21 cellular contexts compared by ENCODE assay signal in genomic region chr7:128715079-128715478, GRCh38. TPM values are rescaled to one million over a fixed set of nuclear protein-coding genes. Genes with fewer than 3 reads are reported as not detected.
DNase-seq lines count a peak whose midpoint lies in the region; ATAC-seq, FAIRE-seq and TF ChIP-seq lines count a peak whose summit lies in the region.
"Had no signal": no experiment of that assay in that cellular context is flagged by ENCODE, and none has a peak within 500 bp of the region (broad histone marks: within the 10 kb centered on the region; RNA-seq: fewer than 3 reads in every experiment).

No MANE protein-coding gene starts in this region.

- POLR2A ChIA-PET in HepG2 (lab: Yijun Ruan, JAX) = no interaction called here
- POLR2A ChIA-PET in K562 (lab: Yijun Ruan, JAX) = interaction anchor here (1.0 to 2.6 kb wide), 4 partner anchors 15 to 165 kb away, joined by 3 to 9 read pairs (median 4); partner anchors contain the start of gene CALU
- POLR2A ChIA-PET in CD8-positive, alpha-beta memory T cell (lab: Charles Lee) = no interaction called here

- peaks cover 12 to 36% of the 10 kb centered on the region in 2 donors for H3K27me3 Mint-ChIP-seq in CD8-positive, alpha-beta memory T cell

- TF ChIP-seq EP300 in HepG2 (IDR thresholded peaks at IDR 0.05; ENCODE audit: low read depth in 2 of 2, low read length in 2 of 2) (no peak), HepG2 (CRISPR knock-in tag; IDR thresholded peaks at IDR 0.05; ENCODE audit: borderline replicate concordance) (no peak), K562 (IDR thresholded peaks at IDR 0.05; ENCODE audit: low read length) (no peak)

- in situ Hi-C loops in HepG2 (cut with HindIII; ENCODE audit: extremely low pct_ligation_motif_present, low pct_unique_long_range_greater_than_20kb) (no loop called here), K562 (cut with MboI) (no loop called here)

- H3K4me3 Mint-ChIP-seq in CD8-positive, alpha-beta memory T cell = no peak overlapping the region
- H3K4me3 Mint-ChIP-seq: B cell; CD4-positive, alpha-beta memory T cell; H9 had no signal

- H3K9me1 ChIP-seq in K562 (ENCODE audit: control insufficient read depth, insufficient read depth, low read length) = no peaks in the 10 kb centered on the region

- ATAC-seq in right lobe of liver = peak; percentile 45 to 75 (median 62)
- no peak for ATAC-seq in HepG2
- ATAC-seq in K562 = no peak; the same call in 2 of the 3 replicates
- peak; percentile 48 for ATAC-seq in left lobe of liver
- ATAC-seq in HG02763 (IDR thresholded peaks at IDR 0.05; ENCODE audit: unreplicated experiment) = no peak

- H4K20me1 ChIP-seq in HepG2 (ENCODE audit: insufficient read depth, low read length) (no peaks in the 10 kb centered on the region), K562 (replicated peaks; ENCODE audit: control insufficient read depth, insufficient read depth, low read length) (no peaks in the 10 kb centered on the region)

- TF ChIP-seq POLR2A in right lobe of liver (IDR thresholded peaks at IDR 0.05) = no peak
- no peak for TF ChIP-seq POLR2A in HepG2 (IDR thresholded peaks at IDR 0.05; ENCODE audit: insufficient read depth in 1 of 2, low read depth in 2 of 2, low read length in 2 of 2)
- no peak for TF ChIP-seq POLR2A in K562 (conservative IDR thresholded peaks at IDR 0.05)

- H3K4me1 ChIP-seq in right lobe of liver = no peaks in the 10 kb centered on the region
- H3K4me1 ChIP-seq in HepG2 (ENCODE audit: insufficient read depth, low read length) = no peaks in the 10 kb centered on the region
- H3K4me1 ChIP-seq in K562 (replicated peaks in 1 of 2; ENCODE audit: control insufficient read depth in 2 of 2, insufficient read depth in 2 of 2, low read length in 2 of 2) = no peaks in the 10 kb centered on the region; a peak in 1 of 5 replicates
- no peaks in the 10 kb centered on the region for H3K4me1 ChIP-seq in CD8-positive, alpha-beta memory T cell (ENCODE audit: insufficient read depth, low read length)
- no peaks in the 10 kb centered on the region for H3K4me1 ChIP-seq in small intestine (ENCODE audit: control insufficient read depth in 2 of 2, insufficient read depth in 1 of 2, low read depth in 1 of 2, low read length in 1 of 2)

- H3K4me3 ChIP-seq in right lobe of liver (no peak overlapping the region), HepG2 (replicated peaks in 1 of 3; ENCODE audit: insufficient read depth in 1 of 3, low read depth in 2 of 3, low read length in 3 of 3) (no peak overlapping the region), K562 (no peak overlapping the region), small intestine (ENCODE audit: low read depth in 1 of 2, low read length in 2 of 2) (no peak overlapping the region)
- H3K4me3 ChIP-seq in CD8-positive, alpha-beta memory T cell (ENCODE audit: low read length) = no peak overlapping the region

- H2AFZ ChIP-seq in HepG2 (ENCODE audit: low read length) (no peak overlapping the region), K562 (ENCODE audit: low read depth, low read length) (peak overlapping the region; percentile 54)

- no peaks in the 10 kb centered on the region for H3K4me1 Mint-ChIP-seq in CD8-positive, alpha-beta memory T cell
- H3K4me1 Mint-ChIP-seq: B cell; CD4-positive, alpha-beta memory T cell had no signal

- H3K27ac ChIP-seq in right lobe of liver = no peak overlapping the region
- H3K27ac ChIP-seq in HepG2 (ENCODE audit: extremely low read length, insufficient read depth, low read length) = no peak overlapping the region
- no peak overlapping the region for H3K27ac ChIP-seq in K562 (ENCODE audit: extremely low read depth, low read depth, low read length)
- H3K27ac ChIP-seq in CD8-positive, alpha-beta memory T cell (ENCODE audit: low read depth, low read length) = no peak overlapping the region
- H3K27ac ChIP-seq in small intestine (ENCODE audit: low read depth in 1 of 2, low read length in 1 of 2) = no peak overlapping the region
- H3K27ac ChIP-seq: C4-2B had no signal

- H3K36me3 ChIP-seq in right lobe of liver (no peaks in the 10 kb centered on the region), HepG2 (replicated peaks in 1 of 2; ENCODE audit: control insufficient read depth in 1 of 2, insufficient read depth in 2 of 2, low read length in 2 of 2) (no peaks in the 10 kb centered on the region), K562 (ENCODE audit: control insufficient read depth, insufficient read depth, low read length) (no peaks in the 10 kb centered on the region), small intestine (ENCODE audit: control insufficient read depth in 2 of 2, insufficient read depth in 2 of 2, low read length in 2 of 2) (no peaks in the 10 kb centered on the region)
- H3K36me3 ChIP-seq in CD8-positive, alpha-beta memory T cell (ENCODE audit: insufficient read depth, low read length) = no peaks in the 10 kb centered on the region

- intact Hi-C loops in right lobe of liver (cut with DNase I) (no loop called here), HepG2 (cut with micrococcal nuclease; ENCODE audit: unreplicated experiment) (no loop called here), K562 (cut with micrococcal nuclease) (no loop called here)

- H3K4me2 ChIP-seq in HepG2 (ENCODE audit: low read depth, low read length) (no peak overlapping the region), K562 (ENCODE audit: insufficient read depth, low read length) (no peak overlapping the region)

- TF ChIP-seq RAD21 in HepG2 (CRISPR knock-in tag; IDR thresholded peaks at IDR 0.05) (no peak), K562 (CRISPR knock-in tag; conservative IDR thresholded peaks at IDR 0.05 in 1 of 2, IDR thresholded peaks at IDR 0.05 in 1 of 2) (no peak)

- TF ChIP-seq CTCF in right lobe of liver (IDR thresholded peaks at IDR 0.05) = no peak
- TF ChIP-seq CTCF in HepG2 (CRISPR knock-in tag; IDR thresholded peaks at IDR 0.05) = no peak
- no peak for TF ChIP-seq CTCF in K562 (IDR thresholded peaks at IDR 0.05 in 2 of 3, conservative IDR thresholded peaks at IDR 0.05 in 1 of 3; ENCODE audit: insufficient read depth in 2 of 3, low read depth in 1 of 3, low read length in 3 of 3)

- no TSS peak for BruUV-seq in HepG2 (replicated peaks; lab: Mats Ljungman, UMichigan)
- no TSS peak for BruUV-seq in K562 (replicated peaks; lab: Mats Ljungman, UMichigan)

- no peaks in the 10 kb centered on the region for H3K9me3 Mint-ChIP-seq in CD8-positive, alpha-beta memory T cell
- H3K9me3 Mint-ChIP-seq: H9 had no signal

- DNase-seq in right lobe of liver (no peak), HepG2 (ENCODE audit: low spot score) (no peak), K562 (ENCODE audit: extremely low read depth in 1 of 4, low spot score in 3 of 4) (no peak), left lobe of liver (ENCODE audit: low spot score) (no peak), small intestine (no peak)
- DNase-seq in CD8-positive, alpha-beta memory T cell = no peak
- DNase-seq: CD4-positive, alpha-beta memory T cell; COR-L47; DMS153; DMS79 treated with DMSO at 0.1 percent for 48 hours; EL; GOT3; H9 had no signal

- H3K9me3 ChIP-seq in right lobe of liver (no peaks in the 10 kb centered on the region), HepG2 (ENCODE audit: low read length) (no peaks in the 10 kb centered on the region), K562 (replicated peaks; ENCODE audit: control insufficient read depth, insufficient read depth, low read depth, low read length) (no peaks in the 10 kb centered on the region), small intestine (ENCODE audit: control insufficient read depth, low read depth) (no peaks in the 10 kb centered on the region)
- H3K9me3 ChIP-seq in CD8-positive, alpha-beta memory T cell (ENCODE audit: low read length) = no peaks in the 10 kb centered on the region

- no peak overlapping the region for H3K9ac ChIP-seq in HepG2 (ENCODE audit: insufficient read depth, low read depth, low read length)
- no peak overlapping the region for H3K9ac ChIP-seq in K562 (ENCODE audit: insufficient read depth in 1 of 2, low read depth in 2 of 2, low read length in 2 of 2)

- CTCF ChIA-PET in HepG2 (lab: Yijun Ruan, JAX; ENCODE audit: low intra/inter-chr PET ratio, low total read pairs) (no interaction called here), K562 (lab: Yijun Ruan, JAX; ENCODE audit: low intra/inter-chr PET ratio) (no interaction called here)
- CTCF ChIA-PET in CD8-positive, alpha-beta memory T cell (lab: Charles Lee) = no interaction called here

- FAIRE-seq in HepG2 (lab: Jason Lieb, UNC) (no peak), K562 (lab: Jason Lieb, UNC) (no peak), small intestine (lab: Jason Lieb, UNC) (no peak)
- FAIRE-seq: A204.1, D721Med, G401.6, GM12891, GM19239 had no signal

- H3K79me2 ChIP-seq in HepG2 (ENCODE audit: insufficient read depth, low read length) (no peaks in the 10 kb centered on the region), K562 (ENCODE audit: control insufficient read depth, insufficient read depth, low read length) (no peaks in the 10 kb centered on the region)

- 80% methylated on average over 2 of the region's 3 CpGs for WGBS in right lobe of liver (ENCODE audit: insufficient coverage, low coverage, low lambda C conversion rate, missing lambda C conversion rate)
- WGBS in HepG2 (ENCODE audit: low lambda C conversion rate) = no CpG with 5 or more reads among the region's 3 CpGs
- 5% methylated on average over 3 of the region's 3 CpGs for WGBS in K562 (ENCODE audit: insufficient coverage, low coverage, missing lambda C conversion rate)
- 55 to 87% (median 56%) methylated on average over 3 of the region's 3 CpGs for WGBS in small intestine, 3 donors

- H3K27me3 ChIP-seq in right lobe of liver (no peaks in the 10 kb centered on the region), HepG2 (ENCODE audit: control insufficient read depth in 1 of 2, insufficient read depth in 2 of 2, low read length in 2 of 2) (peaks cover 0 to 11% of the 10 kb centered on the region in 2 experiments; a peak in 2 of 5 replicates), K562 (ENCODE audit: control insufficient read depth in 2 of 2, insufficient read depth in 2 of 2, low read length in 2 of 2) (peaks cover 3 to 23% of the 10 kb centered on the region in 2 experiments; a peak in 4 of 5 replicates), small intestine (ENCODE audit: control insufficient read depth in 2 of 2, insufficient read depth in 2 of 2, low read length in 2 of 2) (peaks cover 0 to 4% of the 10 kb centered on the region in 2 donors)
- peaks cover 8% of the 10 kb centered on the region for H3K27me3 ChIP-seq in CD8-positive, alpha-beta memory T cell (ENCODE audit: insufficient read depth, low read length, poor library complexity, severe bottlenecking)

- peaks cover 0 to 12% (median 0%) of the 10 kb centered on the region in 3 donors for H3K36me3 Mint-ChIP-seq in CD8-positive, alpha-beta memory T cell

- H3K27ac Mint-ChIP-seq in CD8-positive, alpha-beta memory T cell = no peak overlapping the region
- H3K27ac Mint-ChIP-seq: B cell; CD4-positive, alpha-beta memory T cell; H9 had no signal

RNA-seq across cellular contexts. Expression of gene CALU, which starts 24.1 kb away (rescaled TPM):
- total RNA-seq in right lobe of liver (10 to 100 TPM; 25.4 to 48.3 (median 42.1) TPM), HepG2 (2016; rRNA removed; fragmentation: Illumina TruSeq; extraction: Trizol) (142 and 252 TPM in 2 replicates), K562 (2014; rRNA removed) (171 and 210 TPM in 2 replicates), K562 (2014; rRNA removed; fragmentation: Illumina TruSeq; extraction: Trizol) (261 and 289 TPM in 2 replicates), K562 (2015; rRNA removed; fragmentation: Illumina TruSeq; extraction: Trizol) (252 and 263 TPM in 2 replicates), K562 (2021) (166 and 170 TPM in 2 replicates), left lobe of liver (27.5 TPM)
- 15.1 and 15.2 TPM in 2 replicates for total RNA-seq in HepG2 (2016; cell fraction: cytosol; rRNA removed; fragmentation: Illumina TruSeq; extraction: Trizol; ENCODE audit: low read depth)
- 133 and 260 TPM in 2 replicates for total RNA-seq in HepG2 (2016; cell fraction: insoluble cytoplasmic fraction; rRNA removed; fragmentation: Illumina TruSeq; extraction: Trizol)
- 44.5 and 53.3 TPM in 2 replicates for total RNA-seq in HepG2 (2016; cell fraction: membrane; rRNA removed; fragmentation: Illumina TruSeq; extraction: Trizol)
- 214 and 252 TPM in 2 replicates for total RNA-seq in HepG2 (2016; cell fraction: nucleus; rRNA removed; fragmentation: Illumina TruSeq; extraction: Trizol)
- polyA plus RNA-seq in HepG2 (2011; rRNA removed) (136 and 198 TPM in 2 replicates), K562 (2011; rRNA removed) (167 and 193 TPM in 2 replicates), K562 (2014; fragmentation: Illumina TruSeq; extraction: Trizol) (211 and 265 TPM in 2 replicates), K562 (2014; fragmentation: Nextera tagmentation; extraction: Ambion mirVana) (100 to 1,000 TPM; 215 to 286 TPM), K562 (2014; rRNA removed) (173 and 177 TPM in 2 replicates), small intestine (10 to 100 TPM in 1 of 3 donors, 1 to 10 TPM in 2; 6.0 to 38.3 (median 9.5) TPM)
- polyA plus RNA-seq in HepG2 (2011; cell fraction: cytosol; rRNA removed) = 96.7 and 147 TPM in 2 replicates
- polyA plus RNA-seq in HepG2 (2011; cell fraction: nucleus; rRNA removed) = 33.4 and 42.7 TPM in 2 replicates
- polyA plus RNA-seq in HepG2 (2012) = 236 and 237 TPM in 2 replicates
- 12.0 and 12.8 TPM in 2 replicates for polyA plus RNA-seq in HepG2 (2016; cell fraction: cytosol; fragmentation: Illumina TruSeq; extraction: Trizol; ENCODE audit: low read depth)
- 135 and 140 TPM in 2 replicates for polyA plus RNA-seq in HepG2 (2016; cell fraction: insoluble cytoplasmic fraction; fragmentation: Illumina TruSeq; extraction: Trizol; ENCODE audit: low read depth)
- polyA plus RNA-seq in HepG2 (2016; cell fraction: membrane; fragmentation: Illumina TruSeq; extraction: Trizol; ENCODE audit: low read depth) = 30.9 and 36.3 TPM in 2 replicates
- 282 and 283 TPM in 2 replicates for polyA plus RNA-seq in HepG2 (2016; cell fraction: nucleus; fragmentation: Illumina TruSeq; extraction: Trizol; ENCODE audit: insufficient read depth, low read depth)
- polyA minus RNA-seq in HepG2 (2011; rRNA and poly(A)+ RNA removed; ENCODE audit: low replicate concordance) = 58.1 and 85.7 TPM in 2 replicates
- 156 and 168 TPM in 2 replicates for polyA minus RNA-seq in HepG2 (2011; cell fraction: cytosol; rRNA and poly(A)+ RNA removed)
- polyA minus RNA-seq in HepG2 (2011; cell fraction: nucleus; rRNA and poly(A)+ RNA removed) = 92.3 and 101 TPM in 2 replicates
- 110 and 296 TPM in 2 replicates for total RNA-seq in K562 (2011; cell fraction: chromatin; rRNA removed; ENCODE audit: low replicate concordance)
- 143 and 167 TPM in 2 replicates for total RNA-seq in K562 (2011; cell fraction: nucleolus; rRNA removed)
- total RNA-seq in K562 (2011; cell fraction: nucleoplasm; rRNA removed) = 289 and 411 TPM in 2 replicates
- 48.3 and 113 TPM in 2 replicates for polyA plus RNA-seq in K562 (2011; cell fraction: cytosol; rRNA removed)
- 43.6 and 64.9 TPM in 2 replicates for polyA plus RNA-seq in K562 (2011; cell fraction: nucleus; rRNA removed)
- polyA plus RNA-seq in K562 (2012) = 185 and 229 TPM in 2 replicates
- 359 and 418 TPM in 2 replicates for polyA minus RNA-seq in K562 (2011; rRNA and poly(A)+ RNA removed)
- polyA minus RNA-seq in K562 (2011; cell fraction: cytosol; rRNA and poly(A)+ RNA removed) = 111 and 121 TPM in 2 replicates
- 25.2 and 55.2 TPM in 2 replicates for polyA minus RNA-seq in K562 (2011; cell fraction: nucleus; rRNA and poly(A)+ RNA removed)
- total RNA-seq in CD8-positive, alpha-beta memory T cell = 10 to 100 TPM; 51.4 to 52.0 TPM
- polyA plus RNA-seq in CD8-positive, alpha-beta memory T cell = 28.8 TPM

RNA-seq across cellular contexts. Expression of gene GARIN1A, which starts 43.0 kb away (rescaled TPM):
- total RNA-seq in right lobe of liver (1 to 10 TPM in 1 of 6 experiments, under 1 TPM in 5; 0.06 to 1.3 (median 0.48) TPM), HepG2 (2016; rRNA removed; fragmentation: Illumina TruSeq; extraction: Trizol) (not detected in 2 replicates), K562 (2014; rRNA removed) (not detected in 2 replicates), K562 (2014; rRNA removed; fragmentation: Illumina TruSeq; extraction: Trizol) (0.04 and 0.16 TPM in 2 replicates), K562 (2015; rRNA removed; fragmentation: Illumina TruSeq; extraction: Trizol) (0.04 and 0.07 TPM in 2 replicates), K562 (2021) (0.25 TPM in 1 of 2 replicates, not detected in the other), left lobe of liver (0.38 TPM)
- not detected in 2 replicates for total RNA-seq in HepG2 (2016; cell fraction: cytosol; rRNA removed; fragmentation: Illumina TruSeq; extraction: Trizol; ENCODE audit: low read depth)
- not detected in 2 replicates for total RNA-seq in HepG2 (2016; cell fraction: insoluble cytoplasmic fraction; rRNA removed; fragmentation: Illumina TruSeq; extraction: Trizol)
- not detected in 2 replicates for total RNA-seq in HepG2 (2016; cell fraction: membrane; rRNA removed; fragmentation: Illumina TruSeq; extraction: Trizol)
- total RNA-seq in HepG2 (2016; cell fraction: nucleus; rRNA removed; fragmentation: Illumina TruSeq; extraction: Trizol) = not detected in 2 replicates
- polyA plus RNA-seq in HepG2 (2011; rRNA removed) (0.09 and 0.12 TPM in 2 replicates), K562 (2011; rRNA removed) (0.04 TPM in 1 of 2 replicates, not detected in the other), K562 (2014; fragmentation: Illumina TruSeq; extraction: Trizol) (not detected in 2 replicates), K562 (2014; fragmentation: Nextera tagmentation; extraction: Ambion mirVana) (under 1 TPM; 0.01 TPM), K562 (2014; rRNA removed) (0.41 TPM in 1 of 2 replicates, not detected in the other), small intestine (1 to 10 TPM in 2 of 3 donors, under 1 TPM in 1; 0.37 to 2.0 (median 1.9) TPM)
- 0.05 TPM in 1 of 2 replicates, not detected in the other for polyA plus RNA-seq in HepG2 (2011; cell fraction: cytosol; rRNA removed)
- 0.21 and 0.40 TPM in 2 replicates for polyA plus RNA-seq in HepG2 (2011; cell fraction: nucleus; rRNA removed)
- polyA plus RNA-seq in HepG2 (2012) = 0.04 TPM in 1 of 2 replicates, not detected in the other
- polyA plus RNA-seq in HepG2 (2016; cell fraction: cytosol; fragmentation: Illumina TruSeq; extraction: Trizol; ENCODE audit: low read depth) = not detected in 2 replicates
- not detected in 2 replicates for polyA plus RNA-seq in HepG2 (2016; cell fraction: insoluble cytoplasmic fraction; fragmentation: Illumina TruSeq; extraction: Trizol; ENCODE audit: low read depth)
- polyA plus RNA-seq in HepG2 (2016; cell fraction: membrane; fragmentation: Illumina TruSeq; extraction: Trizol; ENCODE audit: low read depth) = not detected in 2 replicates
- 0.68 and 0.77 TPM in 2 replicates for polyA plus RNA-seq in HepG2 (2016; cell fraction: nucleus; fragmentation: Illumina TruSeq; extraction: Trizol; ENCODE audit: insufficient read depth, low read depth)
- polyA minus RNA-seq in HepG2 (2011; rRNA and poly(A)+ RNA removed; ENCODE audit: low replicate concordance) = 0.04 and 0.54 TPM in 2 replicates
- polyA minus RNA-seq in HepG2 (2011; cell fraction: cytosol; rRNA and poly(A)+ RNA removed) = not detected in 2 replicates
- 0.25 and 0.26 TPM in 2 replicates for polyA minus RNA-seq in HepG2 (2011; cell fraction: nucleus; rRNA and poly(A)+ RNA removed)
- total RNA-seq in K562 (2011; cell fraction: chromatin; rRNA removed; ENCODE audit: low replicate concordance) = 0.12 and 0.33 TPM in 2 replicates
- under 0.01 and 0.13 TPM in 2 replicates for total RNA-seq in K562 (2011; cell fraction: nucleolus; rRNA removed)
- 0.15 TPM in 2 replicates for total RNA-seq in K562 (2011; cell fraction: nucleoplasm; rRNA removed)
- polyA plus RNA-seq in K562 (2011; cell fraction: cytosol; rRNA removed) = under 0.01 TPM in 1 of 2 replicates, not detected in the other
- polyA plus RNA-seq in K562 (2011; cell fraction: nucleus; rRNA removed) = 0.06 TPM in 2 replicates
- 0.04 and 0.39 TPM in 2 replicates for polyA plus RNA-seq in K562 (2012)
- polyA minus RNA-seq in K562 (2011; rRNA and poly(A)+ RNA removed) = not detected in 2 replicates
- not detected in 2 replicates for polyA minus RNA-seq in K562 (2011; cell fraction: cytosol; rRNA and poly(A)+ RNA removed)
- polyA minus RNA-seq in K562 (2011; cell fraction: nucleus; rRNA and poly(A)+ RNA removed) = not detected in 2 replicates
- under 1 TPM; 0.22 to 0.61 TPM for total RNA-seq in CD8-positive, alpha-beta memory T cell
- polyA plus RNA-seq in CD8-positive, alpha-beta memory T cell = 0.37 TPM

Comparison
In these comparisons a context has a peak if more than half of its experiments do, and no peak if none do; other contexts are left out.
1. ATAC-seq: peak in right lobe of liver (4 of 4) and left lobe of liver (single experiment); none in HepG2 (single experiment), K562 (single experiment) and HG02763 (single experiment).